19 cellular contexts compared by ENCODE assay signal in the genomic region with DNA sequence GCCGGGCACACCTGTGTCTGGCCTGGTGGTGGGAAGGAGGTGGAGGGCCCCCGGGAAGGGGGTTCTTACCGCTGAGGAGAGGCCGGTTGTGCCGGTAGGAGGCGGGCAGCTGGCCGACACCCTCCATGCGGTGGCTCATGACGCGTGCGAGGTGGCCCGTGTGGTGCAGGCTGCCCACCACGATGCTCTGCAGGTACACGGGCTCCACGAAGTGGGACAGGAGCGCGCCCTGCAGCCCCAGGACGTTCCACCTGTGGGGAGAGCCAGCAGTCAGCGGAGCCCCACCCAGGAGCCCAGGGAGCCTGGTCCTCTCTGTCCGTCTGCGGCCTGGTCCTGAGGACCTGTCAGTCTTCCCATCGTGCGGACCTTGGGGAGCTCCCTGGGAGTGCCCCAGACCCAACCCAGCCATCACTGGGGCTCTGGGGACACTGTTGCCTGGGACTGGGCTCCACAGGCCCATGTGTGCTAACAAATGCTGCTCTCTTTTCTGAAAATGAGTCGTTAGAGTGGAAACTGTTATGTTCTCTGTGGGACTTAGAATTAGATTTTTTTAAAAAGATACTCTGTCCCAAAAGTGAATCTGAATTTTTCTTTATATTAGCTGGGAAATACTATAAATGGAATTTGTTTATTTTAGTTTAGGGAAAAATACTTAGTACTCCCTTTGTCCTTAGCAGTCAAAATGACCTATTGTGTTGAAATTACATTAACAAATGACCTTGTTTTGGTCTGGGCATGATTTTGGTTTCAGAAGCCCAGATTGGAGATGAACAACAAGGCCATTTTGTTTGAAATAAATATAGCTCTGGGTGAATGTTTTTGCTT.
DNase-seq lines count a peak whose midpoint lies in the region.
"Had no signal": no experiment of that assay in that cellular context is flagged by ENCODE, and none has a peak within 500 bp of the region (broad histone marks: within the 10 kb centered on the region; RNA-seq: fewer than 3 reads in every experiment).

No MANE protein-coding gene starts in this region.

- peak; percentile 43 for DNase-seq in activated CD8-positive, alpha-beta memory T cell treated with anti-CD3 and anti-CD28 coated beads for 24 hours
- DNase-seq in activated CD8-positive, alpha-beta memory T cell treated with anti-CD3 and anti-CD28 coated beads, Interleukin-2, amount 50 U/mL, for 4 hours: no peak
- DNase-seq in islet precursor cell (peak; percentile 37), putamen (ENCODE audit: low spot score) (peak; percentile 82), ureter (ENCODE audit: low spot score) (peak; percentile 31), NCI-H82 (lab: John Stamatoyannopoulos, UW) (no peak), glomerular visceral epithelial cell (ENCODE audit: extremely low spot score) (no peak), kidney glomerular epithelial cell (lab: John Stamatoyannopoulos, UW) (no peak)
- DNase-seq: activated CD4-positive, alpha-beta T cell treated with anti-CD3 and anti-CD28 coated beads, Interleukin-2, amount 10 ng/mL, durations not matched to agents 7 days and 5 days; activated naive CD4-positive, alpha-beta T cell treated with Interleukin-2 at 50 U/mL for 16 hours; activated T-cell treated with anti-CD3 and anti-CD28 coated beads for 4 hours; AML-193; COR-L47; endodermal cell; kidney; NCI-H1436; NCI-H526; stimulated activated CD4-positive, alpha-beta T cell treated with anti-CD3 and anti-CD28 coated beads, Interleukin-12 subunit alpha, Interleukin-12 subunit beta, amount 100 ng/mL, for 4 hours; T-cell had no signal

Comparison
In these comparisons a context has a peak if more than half of its experiments do, and no peak if none do; other contexts are left out.
1. DNase-seq: peak in activated CD8-positive, alpha-beta memory T cell treated with anti-CD3 and anti-CD28 coated beads for 24 hours (single experiment), islet precursor cell (single experiment), putamen (single experiment) and ureter (single experiment); none in activated CD8-positive, alpha-beta memory T cell treated with anti-CD3 and anti-CD28 coated beads, Interleukin-2, amount 50 U/mL, for 4 hours (single experiment), NCI-H82 (single experiment), glomerular visceral epithelial cell (single experiment) and kidney glomerular epithelial cell (single experiment).